In the genomic region with DNA sequence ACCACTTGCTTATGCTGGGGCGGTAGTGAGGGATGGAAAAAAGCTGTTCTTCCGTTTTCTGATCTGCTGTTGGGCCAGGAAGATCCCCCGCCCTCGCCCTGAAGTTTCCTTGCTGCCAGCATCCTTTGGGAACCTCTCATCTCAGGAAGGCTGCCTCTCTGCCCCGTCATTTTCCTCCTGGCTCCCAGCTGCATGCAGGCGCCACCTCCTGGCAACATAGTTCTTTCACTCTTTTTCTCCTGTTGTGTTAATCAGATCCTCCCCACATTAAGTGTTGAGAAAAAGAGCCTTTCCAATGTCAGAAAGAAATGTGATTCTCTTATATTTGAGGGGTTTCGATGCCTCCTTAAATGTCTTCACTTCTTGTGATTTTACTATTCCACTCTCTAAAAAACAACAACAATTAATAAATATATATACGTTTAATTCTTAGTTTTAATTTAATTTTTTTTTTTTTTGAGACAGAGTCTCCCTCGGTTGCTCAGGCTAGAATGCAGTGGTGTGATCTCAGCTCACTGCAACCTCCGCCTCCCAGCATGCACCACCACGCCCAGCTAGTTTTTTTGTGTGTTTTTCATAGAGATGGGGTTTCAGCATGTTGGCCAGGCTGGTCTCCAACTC, we compare ENCODE assay signal across 8 cellular contexts.
DNase-seq lines count a peak whose midpoint lies in the region; ATAC-seq and TF ChIP-seq lines count a peak whose summit lies in the region.

No MANE protein-coding gene starts in this region.

- intact Hi-C loops in Right ventricle myocardium superior (cut with DNase I) (loop anchor here (2.0 to 5.0 kb wide), 2 partner anchors 124 to 167 kb away; partner anchors contain the start of gene RALA), psoas muscle (cut with DNase I) (loop anchor here (1.0 to 2.0 kb wide), 2 partner anchors 165 to 166 kb away; no protein-coding TSS in a partner anchor)

- no peak overlapping the region for H3K27ac ChIP-seq in psoas muscle

- in situ Hi-C loops in SK-MEL-5 (cut with HindIII; ENCODE audit: low pct_unique_long_range_greater_than_20kb, low sequenced_read_pairs) = no loop called here

- no peak for DNase-seq in BJ (ENCODE audit: low read depth)
- peak; percentile 47 for DNase-seq in MV-4-11 (lab: John Stamatoyannopoulos, UW)
- peak; percentile 93 for DNase-seq in SK-MEL-5 (ENCODE audit: low read depth, low spot score)
- peak; percentile 48 for DNase-seq in activated naive CD8-positive, alpha-beta T cell treated with anti-CD3 and anti-CD28 coated beads for 36 hours
- DNase-seq in Right ventricle myocardium superior = peak; percentile 78
- DNase-seq in psoas muscle = peak; percentile 74 to 81
- DNase-seq in OCI-M2 (lab: John Stamatoyannopoulos, UW; ENCODE audit: unreplicated experiment) = no peak

- H3K36me3 ChIP-seq in BJ (ENCODE audit: control insufficient read depth, insufficient read depth, low read length) (no peaks in the 10 kb centered on the region; the same call in 1 of the 2 replicates), psoas muscle (ENCODE audit: insufficient read depth in 1 of 2, low read depth in 1 of 2) (no peaks in the 10 kb centered on the region)

- peak; percentile 65 for ATAC-seq in GM19328 (IDR thresholded peaks at IDR 0.05; ENCODE audit: unreplicated experiment)
- peak; percentile 86 for ATAC-seq in Right ventricle myocardium superior (ENCODE audit: poor library complexity)
- peak; percentile 77 to 98 (median 86) for ATAC-seq in psoas muscle

- H3K36me3 Mint-ChIP-seq in activated naive CD8-positive, alpha-beta T cell treated with anti-CD3 and anti-CD28 coated beads for 36 hours = peaks cover 15% of the 10 kb centered on the region

- POLR2A ChIA-PET in BJ (lab: Charles Lee) = interaction anchor here (0.8 to 1.3 kb wide), 2 partner anchors 12 to 166 kb away, joined by 6 to 7 read pairs; no protein-coding TSS in a partner anchor

- no peaks in the 10 kb centered on the region for H3K9me3 Mint-ChIP-seq in activated naive CD8-positive, alpha-beta T cell treated with anti-CD3 and anti-CD28 coated beads for 36 hours

- H3K27me3 ChIP-seq in BJ (ENCODE audit: control insufficient read depth, insufficient read depth, low read length) (no peaks in the 10 kb centered on the region), psoas muscle (ENCODE audit: insufficient read depth in 3 of 3, low read length in 2 of 3) (no peaks in the 10 kb centered on the region)

- 27 to 31% (median 28%) methylated on average over 11 of the region's 11 CpGs for WGBS in psoas muscle, 3 donors

- H3K27ac Mint-ChIP-seq in activated naive CD8-positive, alpha-beta T cell treated with anti-CD3 and anti-CD28 coated beads for 36 hours = peak overlapping the region; percentile 27

- H3K9me3 ChIP-seq in psoas muscle = no peaks in the 10 kb centered on the region

- peak; percentile 83 for TF ChIP-seq CTCF in BJ (IDR thresholded peaks at IDR 0.05; ENCODE audit: insufficient read depth, low read depth, low read length)
- peak; percentile 78 for TF ChIP-seq CTCF in psoas muscle (IDR thresholded peaks at IDR 0.05)

- no peak overlapping the region for H3K4me3 ChIP-seq in BJ (ENCODE audit: low read depth, low read length)
- no peak overlapping the region for H3K4me3 ChIP-seq in psoas muscle

- H3K27me3 Mint-ChIP-seq in activated naive CD8-positive, alpha-beta T cell treated with anti-CD3 and anti-CD28 coated beads for 36 hours = no peaks in the 10 kb centered on the region

- H3K4me3 Mint-ChIP-seq in activated naive CD8-positive, alpha-beta T cell treated with anti-CD3 and anti-CD28 coated beads for 36 hours = no peak overlapping the region

- peaks cover 14% of the 10 kb centered on the region for H3K4me1 Mint-ChIP-seq in activated naive CD8-positive, alpha-beta T cell treated with anti-CD3 and anti-CD28 coated beads for 36 hours

- CTCF ChIA-PET in BJ (lab: Yijun Ruan, JAX) = interaction anchor here (0.6 to 13.1 kb wide), 19 partner anchors 8 to 312 kb away, joined by 3 to 287 read pairs (median 3); partner anchors contain the start of gene RALA

- no peaks in the 10 kb centered on the region for H3K4me1 ChIP-seq in psoas muscle

Comparison
In these comparisons a context has a peak if more than half of its experiments do, and no peak if none do; other contexts are left out.
1. DNase-seq: peak in MV-4-11 (single experiment), SK-MEL-5 (single experiment), activated naive CD8-positive, alpha-beta T cell treated with anti-CD3 and anti-CD28 coated beads for 36 hours (single experiment), Right ventricle myocardium superior (single experiment) and psoas muscle (2 of 2); none in BJ (single experiment) and OCI-M2 (single experiment).
2. Peak in every context shown above with its lines, with median percentiles within 50 percentile points of each other: ATAC-seq.